ENCODE assay signal across 14 cellular contexts in genomic region chr15:61038387-61038786, GRCh38.
A peak's percentile ranks its signal among the peaks of the same experiment; 100 is the strongest.
DNase-seq lines count a peak whose midpoint lies in the region; ATAC-seq, FAIRE-seq and TF ChIP-seq lines count a peak whose summit lies in the region.
"Had no signal": no experiment of that assay in that cellular context is flagged by ENCODE, and none has a peak within 500 bp of the region (broad histone marks: within the 10 kb centered on the region; RNA-seq: fewer than 3 reads in every experiment).

No MANE protein-coding gene starts in this region.

- TF ChIP-seq CTCF in VCaP (conservative IDR thresholded peaks at IDR 0.05) (no peak), left ventricle myocardium inferior (IDR thresholded peaks at IDR 0.05; ENCODE audit: borderline replicate concordance) (no peak)

- H3K4me3 ChIP-seq in left ventricle myocardium inferior = no peak overlapping the region
- H3K4me3 ChIP-seq: Peyer's patch had no signal

- ATAC-seq in HG03045 (IDR thresholded peaks at IDR 0.05; ENCODE audit: unreplicated experiment) (no peak), HG02642 (IDR thresholded peaks at IDR 0.05; ENCODE audit: poor library complexity, unreplicated experiment) (no peak)
- ATAC-seq: activated T-cell treated with anti-CD3 and anti-CD28 coated beads, Interleukin-2, amount 50 U/mL, for 72 hours had no signal

- intact Hi-C loops in left ventricle myocardium inferior (cut with micrococcal nuclease) (no loop called here), posterior vena cava (cut with DNase I) (no loop called here)

- FAIRE-seq in urothelium cell line (lab: Jason Lieb, UNC) = peak; percentile 76
- FAIRE-seq: G401.6 had no signal

- H3K27ac ChIP-seq in VCaP = peak overlapping the region; percentile 49
- peak overlapping the region; percentile 22 for H3K27ac ChIP-seq in left ventricle myocardium inferior (replicated peaks)
- H3K27ac ChIP-seq: KMS-11, Peyer's patch, WERI-Rb-1 had no signal

- peaks cover 42% of the 10 kb centered on the region for H3K4me1 ChIP-seq in left ventricle myocardium inferior

- no peaks in the 10 kb centered on the region for H3K9me3 ChIP-seq in left ventricle myocardium inferior (replicated peaks)
- H3K9me3 ChIP-seq: Peyer's patch had no signal

- no peaks in the 10 kb centered on the region for H3K36me3 ChIP-seq in left ventricle myocardium inferior
- H3K36me3 ChIP-seq: Peyer's patch, WERI-Rb-1 had no signal

- H3K27me3 ChIP-seq in left ventricle myocardium inferior (ENCODE audit: low read depth) = no peaks in the 10 kb centered on the region
- H3K27me3 ChIP-seq: Peyer's patch had no signal

- DNase-seq in NCI-H82 (lab: John Stamatoyannopoulos, UW) = peak; percentile 63
- DNase-seq in NCI-H82 treated with DMSO at 0.1 percent for 48 hours (lab: John Stamatoyannopoulos, UW; ENCODE audit: unreplicated experiment) = no peak
- no peak for DNase-seq in left ventricle myocardium inferior
- DNase-seq in urothelium cell line (ENCODE audit: low spot score) = no peak
- DNase-seq in posterior vena cava (ENCODE audit: low spot score) = no peak
- DNase-seq: activated T-cell treated with anti-CD3 and anti-CD28 coated beads, Interleukin-2, amount 50 U/mL, for 72 hours; midbrain; Peyer's patch; WERI-Rb-1 had no signal
